In genomic region chr15:90603893-90604292, GRCh38 we compare ENCODE assay signal across 8 cellular contexts.
DNase-seq lines count a peak whose midpoint lies in the region; ATAC-seq and TF ChIP-seq lines count a peak whose summit lies in the region.

No MANE protein-coding gene starts in this region.

- H3K36me3 Mint-ChIP-seq in neural crest cell (ENCODE audit: low read depth) = peaks cover 4% of the 10 kb centered on the region

- no peaks in the 10 kb centered on the region for H3K4me1 ChIP-seq in RWPE2 (ENCODE audit: insufficient read depth, poor library complexity, severe bottlenecking)

- no peak for DNase-seq in GM10248 (ENCODE audit: extremely low spot score)
- DNase-seq in RWPE2 (ENCODE audit: low spot score) = no peak
- no peak for DNase-seq in astrocyte of the cerebellum (ENCODE audit: low read depth)
- DNase-seq in neural crest cell (ENCODE audit: low read depth, low spot score) = no peak
- no peak for DNase-seq in coronary artery (ENCODE audit: low spot score)

- no peaks in the 10 kb centered on the region for H3K4me1 Mint-ChIP-seq in neural crest cell

- H3K27ac ChIP-seq in RWPE2 (ENCODE audit: poor library complexity, severe bottlenecking) (no peak overlapping the region), coronary artery (peak overlapping the region in 1 of 2 donors; percentile 58)

- no peaks in the 10 kb centered on the region for H3K27me3 Mint-ChIP-seq in neural crest cell (ENCODE audit: low read depth)

- H3K36me3 ChIP-seq in RWPE2 (ENCODE audit: low read depth) = peaks cover 13% of the 10 kb centered on the region; the same call in 1 of the 2 replicates

- no peak overlapping the region for H3K27ac Mint-ChIP-seq in neural crest cell (ENCODE audit: unreplicated experiment)

- H3K4me3 Mint-ChIP-seq in neural crest cell = no peak overlapping the region

- no peaks in the 10 kb centered on the region for H3K9me3 Mint-ChIP-seq in neural crest cell

- in situ Hi-C loops in astrocyte of the cerebellum (cut with HindIII; ENCODE audit: low sequenced_read_pairs) = no loop called here

- H3K4me3 ChIP-seq in RWPE2 (ENCODE audit: severe bottlenecking) (no peak overlapping the region), astrocyte of the cerebellum (ENCODE audit: low read depth, low read length) (no peak overlapping the region), coronary artery (no peak overlapping the region)

- H3K27me3 ChIP-seq in RWPE2 (ENCODE audit: insufficient read depth, poor library complexity, severe bottlenecking) = no peaks in the 10 kb centered on the region

- no peaks in the 10 kb centered on the region for H3K9me3 ChIP-seq in RWPE2 (ENCODE audit: severe bottlenecking)

- no peak for ATAC-seq in RWPE2 (ENCODE audit: low read depth)
- no peak for ATAC-seq in GM21390 (IDR thresholded peaks at IDR 0.05; ENCODE audit: unreplicated experiment)
- ATAC-seq in GM19023 (IDR thresholded peaks at IDR 0.05; ENCODE audit: unreplicated experiment) = no peak
- ATAC-seq in GM21526 (IDR thresholded peaks at IDR 0.05; ENCODE audit: low FRiP score, unreplicated experiment) = no peak

- CTCF ChIA-PET in GM10248 (lab: Yijun Ruan, JAX) = interaction anchor here (0.7 to 3.0 kb wide), 8 partner anchors 14 to 285 kb away, joined by 3 to 13 read pairs (median 4); no protein-coding TSS in a partner anchor

- TF ChIP-seq CTCF in GM10248 (IDR thresholded peaks at IDR 0.05; ENCODE audit: control extremely low read depth, extremely low read depth, low read depth, missing control alignments) (peak; percentile 31), RWPE2 (IDR thresholded peaks at IDR 0.05; ENCODE audit: poor library complexity, severe bottlenecking) (peak; percentile 72), astrocyte of the cerebellum (IDR thresholded peaks at IDR 0.05; ENCODE audit: low read depth, low read length, missing control alignments) (peak; percentile 37), neural crest cell (conservative IDR thresholded peaks at IDR 0.05) (peak; percentile 40), coronary artery (IDR thresholded peaks at IDR 0.05) (no peak)

- POLR2A ChIA-PET in GM10248 (lab: Yijun Ruan, JAX) = no interaction called here
